In the genomic region with DNA sequence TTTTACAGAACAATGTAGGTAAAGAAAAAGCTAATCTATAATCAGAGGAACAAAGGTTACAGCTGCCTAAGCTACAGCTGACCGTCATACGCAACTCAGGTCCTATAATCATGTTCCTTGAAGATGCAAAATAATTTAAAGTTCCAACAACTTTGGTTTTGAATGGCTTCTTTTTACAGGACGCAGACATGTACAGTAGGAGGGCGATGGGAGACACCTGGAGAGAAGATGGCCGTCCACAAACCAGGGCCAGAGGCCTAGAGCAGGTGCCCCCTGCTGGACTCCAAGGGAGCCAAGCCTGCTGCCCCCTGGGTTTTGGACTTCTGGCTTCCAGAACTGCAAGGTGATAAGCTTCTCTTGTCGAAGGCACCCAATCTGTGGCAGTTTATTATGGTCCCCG, we compare ENCODE assay signal across 14 cellular contexts. TPM values are rescaled to one million over a fixed set of nuclear protein-coding genes. Genes with fewer than 3 reads are reported as not detected.
DNase-seq lines count a peak whose midpoint lies in the region; ATAC-seq and TF ChIP-seq lines count a peak whose summit lies in the region.
"Had no signal": no experiment of that assay in that cellular context is flagged by ENCODE, and none has a peak within 500 bp of the region (broad histone marks: within the 10 kb centered on the region; RNA-seq: fewer than 3 reads in every experiment).

No MANE protein-coding gene starts in this region.

- H3K4me2 ChIP-seq in SK-N-SH: no peak overlapping the region
- H3K4me2 ChIP-seq: BLaER1 treated with 17β-estradiol and CSF1 and Interleukin-3, amounts not matched to agents 10 nM and 100 nM had no signal

- H3K4me3 ChIP-seq in heart right ventricle (no peak overlapping the region), SK-N-SH (ENCODE audit: low read depth in 2 of 2, low read length in 1 of 2) (no peak overlapping the region), foreskin fibroblast (ENCODE audit: low read depth in 1 of 2, low read length in 2 of 2) (no peak overlapping the region), upper lobe of right lung (no peak overlapping the region)
- H3K4me3 ChIP-seq: BLaER1 treated with 17β-estradiol and CSF1 and Interleukin-3, amounts not matched to agents 10 nM and 100 nM had no signal

- peak; percentile 15; the same call in 1 of the 2 replicates for TF ChIP-seq RAD21 in SK-N-SH (IDR thresholded peaks at IDR 0.05; ENCODE audit: low read length)

- no peak overlapping the region for H2AFZ ChIP-seq in SK-N-SH (ENCODE audit: low read depth)
- H2AFZ ChIP-seq: parathyroid adenoma had no signal

- peak in 1 of 2 donors; percentile 8 for DNase-seq in heart right ventricle
- no peak for DNase-seq in Right ventricle myocardium inferior (ENCODE audit: missing footprints)
- no peak for DNase-seq in SK-N-SH
- DNase-seq in foreskin fibroblast: no peak
- DNase-seq in upper lobe of right lung: no peak
- no peak for DNase-seq in A172 (ENCODE audit: low spot score)
- DNase-seq in stimulated activated effector memory CD8-positive, alpha-beta T cell treated with anti-CD3 and anti-CD28 coated beads, Interleukin-12 subunit alpha, Interleukin-12 subunit beta, amount 100 ng/mL, for 72 hours (ENCODE audit: low spot score in 2 of 2): no peak
- DNase-seq: activated T-cell treated with anti-CD3 and anti-CD28 coated beads, Interleukin-2, amount 50 U/mL, for 24 hours; cortex of kidney; NCI-H2171 treated with DMSO at 0.1 percent for 48 hours had no signal

- H3K9me3 ChIP-seq in heart right ventricle: peaks cover 0 to 31% (median 12%) of the 10 kb centered on the region in 11 donors
- no peaks in the 10 kb centered on the region for H3K9me3 ChIP-seq in SK-N-SH
- no peaks in the 10 kb centered on the region for H3K9me3 ChIP-seq in upper lobe of right lung

- no peak overlapping the region for H3K9ac ChIP-seq in SK-N-SH
- H3K9ac ChIP-seq: BLaER1 treated with 17β-estradiol and CSF1 and Interleukin-3, amounts not matched to agents 10 nM and 100 nM; parathyroid adenoma had no signal

- H3K4me1 Mint-ChIP-seq in stimulated activated effector memory CD8-positive, alpha-beta T cell treated with anti-CD3 and anti-CD28 coated beads, Interleukin-12 subunit alpha, Interleukin-12 subunit beta, amount 100 ng/mL, for 72 hours: no peaks in the 10 kb centered on the region

- H3K36me3 Mint-ChIP-seq in stimulated activated effector memory CD8-positive, alpha-beta T cell treated with anti-CD3 and anti-CD28 coated beads, Interleukin-12 subunit alpha, Interleukin-12 subunit beta, amount 100 ng/mL, for 72 hours: no peaks in the 10 kb centered on the region

- TF ChIP-seq EP300 in SK-N-SH (IDR thresholded peaks at IDR 0.05; ENCODE audit: borderline replicate concordance in 1 of 2, low read depth in 1 of 2, low read length in 1 of 2): no peak

- H3K4me1 ChIP-seq in heart right ventricle (no peaks in the 10 kb centered on the region), SK-N-SH (ENCODE audit: control insufficient read depth in 1 of 2, insufficient read depth in 2 of 2, low read depth in 1 of 2, low read length in 1 of 2) (no peaks in the 10 kb centered on the region), upper lobe of right lung (no peaks in the 10 kb centered on the region)
- H3K4me1 ChIP-seq: parathyroid adenoma had no signal

- WGBS in heart right ventricle, 2 donors: 70 to 72% methylated on average over 7 of the region's 7 CpGs
- 68% methylated on average over 7 of the region's 7 CpGs for WGBS in SK-N-SH (ENCODE audit: low lambda C conversion rate)

- peaks cover 8% of the 10 kb centered on the region for H3K9me3 Mint-ChIP-seq in stimulated activated effector memory CD8-positive, alpha-beta T cell treated with anti-CD3 and anti-CD28 coated beads, Interleukin-12 subunit alpha, Interleukin-12 subunit beta, amount 100 ng/mL, for 72 hours

- intact Hi-C loops in heart right ventricle (cut with DNase I): no loop called here
- intact Hi-C loops in Right ventricle myocardium inferior (cut with DNase I): no loop called here
- intact Hi-C loops in upper lobe of right lung (cut with DNase I): no loop called here

- H3K27me3 ChIP-seq in heart right ventricle: no peaks in the 10 kb centered on the region
- no peaks in the 10 kb centered on the region for H3K27me3 ChIP-seq in SK-N-SH (ENCODE audit: insufficient read depth)
- no peaks in the 10 kb centered on the region for H3K27me3 ChIP-seq in upper lobe of right lung

- H3K36me3 ChIP-seq in heart right ventricle (no peaks in the 10 kb centered on the region), SK-N-SH (replicated peaks in 1 of 2; ENCODE audit: control insufficient read depth in 1 of 2, insufficient read depth in 2 of 2, low read length in 1 of 2) (no peaks in the 10 kb centered on the region), upper lobe of right lung (no peaks in the 10 kb centered on the region)

- H3F3A ChIP-seq in SK-N-SH (replicated peaks; ENCODE audit: insufficient read depth): peaks cover 6% of the 10 kb centered on the region

- H3K79me2 ChIP-seq in SK-N-SH (ENCODE audit: insufficient read depth): no peaks in the 10 kb centered on the region
- H3K79me2 ChIP-seq: parathyroid adenoma had no signal

- H3K27ac Mint-ChIP-seq in stimulated activated effector memory CD8-positive, alpha-beta T cell treated with anti-CD3 and anti-CD28 coated beads, Interleukin-12 subunit alpha, Interleukin-12 subunit beta, amount 100 ng/mL, for 72 hours: no peak overlapping the region
- H3K27ac Mint-ChIP-seq: activated T-cell treated with anti-CD3 and anti-CD28 coated beads, Interleukin-2, amount 50 U/mL, for 24 hours had no signal

- no peaks in the 10 kb centered on the region for H3K9me2 ChIP-seq in SK-N-SH

- H3K27ac ChIP-seq in heart right ventricle (no peak overlapping the region), SK-N-SH (ENCODE audit: low read depth in 2 of 2, low read length in 1 of 2) (no peak overlapping the region), upper lobe of right lung (no peak overlapping the region)
- H3K27ac ChIP-seq: BLaER1 treated with 17β-estradiol and CSF1 and Interleukin-3, amounts not matched to agents 10 nM and 100 nM; parathyroid adenoma had no signal

- CTCF ChIA-PET in SK-N-SH (lab: Yijun Ruan, JAX): interaction anchor here (0.6 to 1.7 kb wide), 7 partner anchors 9 to 106 kb away, joined by 3 to 12 read pairs (median 4); no protein-coding TSS in a partner anchor

- ATAC-seq in heart right ventricle: no peak
- ATAC-seq in Right ventricle myocardium inferior: no peak
- ATAC-seq in upper lobe of right lung: no peak
- ATAC-seq in esophagus mucosa: no peak
- no peak for ATAC-seq in stimulated activated effector memory CD8-positive, alpha-beta T cell treated with anti-CD3 and anti-CD28 coated beads, Interleukin-12 subunit alpha, Interleukin-12 subunit beta, amount 100 ng/mL, for 72 hours

- no peaks in the 10 kb centered on the region for H4K20me1 ChIP-seq in SK-N-SH (ENCODE audit: insufficient read depth)

- H3K4me3 Mint-ChIP-seq in stimulated activated effector memory CD8-positive, alpha-beta T cell treated with anti-CD3 and anti-CD28 coated beads, Interleukin-12 subunit alpha, Interleukin-12 subunit beta, amount 100 ng/mL, for 72 hours: no peak overlapping the region
- H3K4me3 Mint-ChIP-seq: activated T-cell treated with anti-CD3 and anti-CD28 coated beads, Interleukin-2, amount 50 U/mL, for 24 hours had no signal

- peak in 7 of 9 donors; percentile 23 to 41 (median 29) for TF ChIP-seq CTCF in heart right ventricle (IDR thresholded peaks at IDR 0.05)
- TF ChIP-seq CTCF in SK-N-SH (IDR thresholded peaks at IDR 0.05): peak; percentile 50
- peak; percentile 20 for TF ChIP-seq CTCF in foreskin fibroblast (IDR thresholded peaks at IDR 0.05; ENCODE audit: low read depth, low read length)
- TF ChIP-seq CTCF in upper lobe of right lung (IDR thresholded peaks at IDR 0.05): peak; percentile 26

- POLR2A ChIA-PET in SK-N-SH (lab: Yijun Ruan, JAX): no interaction called here

TF ChIP-seq in SK-N-SH, 30 proteins besides CTCF, POLR2A, EP300 and RAD21:
- TF ChIP-seq NRF1 (IDR thresholded peaks at IDR 0.05; ENCODE audit: low read depth, low read length) (no peak), ELF1 (IDR thresholded peaks at IDR 0.05) (no peak), YY1 (IDR thresholded peaks at IDR 0.05; ENCODE audit: low read depth) (peak; percentile 27; the same call in 1 of the 2 replicates), FOXM1 (IDR thresholded peaks at IDR 0.05; ENCODE audit: low read depth) (no peak)

RNA-seq across cellular contexts. Expression of a gene that starts 10.6 kb away (rescaled TPM):
- total RNA-seq in heart right ventricle (under 1 TPM in 6 of 10 donors, not detected in 4; 0.15 to 0.59 (median 0.36) TPM), Right ventricle myocardium inferior (1.5 TPM), upper lobe of right lung (1.2 TPM), esophagus mucosa (not detected)
- polyA plus RNA-seq in heart right ventricle (1 to 10 TPM; 1.0 to 1.1 TPM), SK-N-SH (2012; rRNA removed) (0.37 and 0.43 TPM in 2 replicates)
- 0.03 and 0.04 TPM in 2 replicates for polyA plus RNA-seq in SK-N-SH (2012; cell fraction: cytosol; rRNA removed)
- polyA plus RNA-seq in SK-N-SH (2012; cell fraction: nucleus; rRNA removed): 4.3 and 4.4 TPM in 2 replicates
- 0.36 TPM in 1 of 2 replicates, not detected in the other for total RNA-seq in A172 (2014; rRNA removed; shearing (Covaris generic))
- total RNA-seq: T-helper 1 cell treated with Interleukin-12 subunit alpha and Interleukin-12 subunit beta and Interleukin-4 antibody, amounts not matched to agents 30 ng/mL and 1 ng/mL, for 36 hours had no signal

RNA-seq across cellular contexts. Expression of a gene that starts 10.7 kb away (rescaled TPM):
- total RNA-seq in heart right ventricle: 10 to 100 TPM; 30.3 to 60.0 (median 37.2) TPM
- 10 to 100 TPM; 61.5 to 89.7 TPM for polyA plus RNA-seq in heart right ventricle
- total RNA-seq in Right ventricle myocardium inferior: 35.5 TPM
- 0.05 TPM in 1 of 2 replicates, not detected in the other for polyA plus RNA-seq in SK-N-SH (2012; rRNA removed)
- 0.01 TPM in 2 replicates for polyA plus RNA-seq in SK-N-SH (2012; cell fraction: cytosol; rRNA removed)
- polyA plus RNA-seq in SK-N-SH (2012; cell fraction: nucleus; rRNA removed): 0.02 and 0.08 TPM in 2 replicates
- total RNA-seq in upper lobe of right lung: 3.6 TPM
- 17.9 and 21.4 TPM in 2 replicates for total RNA-seq in A172 (2014; rRNA removed; shearing (Covaris generic))
- total RNA-seq in esophagus mucosa: 0.36 TPM
- total RNA-seq: T-helper 1 cell treated with Interleukin-12 subunit alpha and Interleukin-12 subunit beta and Interleukin-4 antibody, amounts not matched to agents 30 ng/mL and 1 ng/mL, for 36 hours had no signal
